In the genomic region with DNA sequence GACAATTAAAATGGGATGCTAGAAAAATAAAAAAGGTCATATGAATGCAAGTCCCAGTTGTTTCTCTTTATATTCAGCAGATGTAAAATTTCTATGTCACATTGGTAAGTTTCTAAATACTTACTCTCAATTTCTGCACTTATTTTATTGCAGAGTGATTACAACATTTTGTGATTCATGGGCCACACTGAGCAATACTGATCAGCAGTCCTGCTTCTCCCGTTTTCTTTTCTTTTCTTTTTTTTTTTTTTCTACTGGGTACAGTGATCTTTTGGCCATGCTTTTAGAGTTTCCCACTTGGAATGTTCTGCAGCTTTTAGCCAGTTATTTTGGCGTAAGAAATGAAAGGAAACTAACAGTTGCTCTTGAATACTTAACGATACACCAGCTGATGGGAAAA, we compare ENCODE assay signal across 13 cellular contexts. TPM values are rescaled to one million over a fixed set of nuclear protein-coding genes. Genes with fewer than 3 reads are reported as not detected.
DNase-seq lines count a peak whose midpoint lies in the region; ATAC-seq, FAIRE-seq and TF ChIP-seq lines count a peak whose summit lies in the region.
"Had no signal": no experiment of that assay in that cellular context is flagged by ENCODE, and none has a peak within 500 bp of the region (broad histone marks: within the 10 kb centered on the region; RNA-seq: fewer than 3 reads in every experiment).

No MANE protein-coding gene starts in this region.

- POLR2A ChIA-PET in HepG2 (lab: Yijun Ruan, JAX): no interaction called here

- 72% methylated on average over 3 of the region's 3 CpGs for WGBS in smooth muscle cell (ENCODE audit: low lambda C conversion rate)
- 90% methylated on average over 3 of the region's 3 CpGs for WGBS in HepG2 (ENCODE audit: low lambda C conversion rate)

- CTCF ChIA-PET in HepG2 (lab: Yijun Ruan, JAX; ENCODE audit: low intra/inter-chr PET ratio, low total read pairs): no interaction called here

- TF ChIP-seq CTCF in fibroblast of villous mesenchyme (IDR thresholded peaks at IDR 0.05; ENCODE audit: insufficient read depth, low read depth, low read length) (no peak), smooth muscle cell (IDR thresholded peaks at IDR 0.05; ENCODE audit: borderline replicate concordance, insufficient read depth, poor library complexity, severe bottlenecking) (no peak), HepG2 (CRISPR knock-in tag; IDR thresholded peaks at IDR 0.05) (no peak)

- H3K4me1 ChIP-seq in smooth muscle cell (ENCODE audit: low read depth): peaks cover 36% of the 10 kb centered on the region
- peaks cover 44% of the 10 kb centered on the region for H3K4me1 ChIP-seq in HepG2 (ENCODE audit: insufficient read depth, low read length)

- in situ Hi-C loops in HepG2 (cut with HindIII; ENCODE audit: extremely low pct_ligation_motif_present, low pct_unique_long_range_greater_than_20kb): no loop called here

- no peak for TF ChIP-seq RAD21 in HepG2 (CRISPR knock-in tag; IDR thresholded peaks at IDR 0.05)

- H4K20me1 ChIP-seq in smooth muscle cell (ENCODE audit: low read depth) (peaks cover 71% of the 10 kb centered on the region), HepG2 (ENCODE audit: insufficient read depth, low read length) (0 out of 2 replicates have a peak, but pooled peaks cover 5% of the 10 kb centered on the region)

- H3K4me3 ChIP-seq in fibroblast of villous mesenchyme (ENCODE audit: low read depth, low read length) (no peak overlapping the region), smooth muscle cell (no peak overlapping the region), HepG2 (replicated peaks in 1 of 3; ENCODE audit: insufficient read depth in 1 of 3, low read depth in 2 of 3, low read length in 3 of 3) (no peak overlapping the region)

- H3K36me3 ChIP-seq in smooth muscle cell (ENCODE audit: low read depth) (no peaks in the 10 kb centered on the region), HepG2 (replicated peaks in 1 of 2; ENCODE audit: control insufficient read depth in 1 of 2, insufficient read depth in 2 of 2, low read length in 2 of 2) (no peaks in the 10 kb centered on the region)

- peak overlapping the region; percentile 47 for H3K4me2 ChIP-seq in smooth muscle cell
- no peak overlapping the region for H3K4me2 ChIP-seq in HepG2 (ENCODE audit: low read depth, low read length)

- H2AFZ ChIP-seq in smooth muscle cell (ENCODE audit: low read depth): no peak overlapping the region
- H2AFZ ChIP-seq in HepG2 (ENCODE audit: low read length): no peak overlapping the region

- no peak for TF ChIP-seq POLR2A in HepG2 (IDR thresholded peaks at IDR 0.05; ENCODE audit: insufficient read depth in 1 of 2, low read depth in 2 of 2, low read length in 2 of 2)

- peak; percentile 57 for DNase-seq in GM04504 (ENCODE audit: low read depth)
- peak; percentile 79 for DNase-seq in amniotic epithelial cell (ENCODE audit: low read depth)
- DNase-seq in fibroblast of villous mesenchyme (ENCODE audit: low read depth): peak; percentile 90
- DNase-seq in smooth muscle cell (lab: John Stamatoyannopoulos, UW; ENCODE audit: unreplicated experiment): no peak
- DNase-seq in activated CD4-positive, alpha-beta T cell treated with anti-CD3 and anti-CD28 coated beads for 48 hours: no peak
- DNase-seq in NAMALWA (ENCODE audit: low spot score): no peak
- DNase-seq in HepG2 (ENCODE audit: low spot score): no peak
- DNase-seq: activated CD4-positive, alpha-beta T cell treated with anti-CD3 and anti-CD28 coated beads for 1 hour; activated T-cell treated with anti-CD3 and anti-CD28 coated beads, Interleukin-2, amount 50 U/mL, for 1 hour; anterior cingulate cortex; substantia nigra; SW 1271 had no signal

- ATAC-seq in GM21423 (IDR thresholded peaks at IDR 0.05; ENCODE audit: unreplicated experiment) (no peak), HepG2 (no peak)

- H3K9me3 ChIP-seq in smooth muscle cell (replicated peaks; ENCODE audit: low read depth): no peaks in the 10 kb centered on the region
- H3K9me3 ChIP-seq in HepG2 (ENCODE audit: low read length): no peaks in the 10 kb centered on the region

- no peak for FAIRE-seq in HepG2 (lab: Jason Lieb, UNC)

- no peak for TF ChIP-seq EP300 in HepG2 (IDR thresholded peaks at IDR 0.05; ENCODE audit: low read depth in 2 of 2, low read length in 2 of 2)
- TF ChIP-seq EP300 in HepG2 (CRISPR knock-in tag; IDR thresholded peaks at IDR 0.05; ENCODE audit: borderline replicate concordance): no peak

- BruUV-seq in HepG2 (replicated peaks; lab: Mats Ljungman, UMichigan): no TSS peak

- H3F3A ChIP-seq in smooth muscle cell (ENCODE audit: low read depth): no peaks in the 10 kb centered on the region

- H3K27ac ChIP-seq in smooth muscle cell (ENCODE audit: low read depth) (peak overlapping the region; percentile 32), HepG2 (ENCODE audit: extremely low read length, insufficient read depth, low read length) (no peak overlapping the region)

- intact Hi-C loops in HepG2 (cut with micrococcal nuclease; ENCODE audit: unreplicated experiment): no loop called here

- peaks cover 92% of the 10 kb centered on the region for H3K79me2 ChIP-seq in smooth muscle cell (ENCODE audit: low read depth)
- H3K79me2 ChIP-seq in HepG2 (ENCODE audit: insufficient read depth, low read length): peaks cover 79% of the 10 kb centered on the region

- H3K27me3 ChIP-seq in smooth muscle cell (ENCODE audit: low read depth) (no peaks in the 10 kb centered on the region), HepG2 (ENCODE audit: control insufficient read depth in 1 of 2, insufficient read depth in 2 of 2, low read length in 2 of 2) (no peaks in the 10 kb centered on the region)

- H3K9ac ChIP-seq in smooth muscle cell (ENCODE audit: low read depth): peak overlapping the region; percentile 32
- H3K9ac ChIP-seq in HepG2 (ENCODE audit: insufficient read depth, low read depth, low read length): no peak overlapping the region

TF ChIP-seq in HepG2, 621 proteins besides CTCF, POLR2A, EP300 and RAD21 (continues in another document):
- TF ChIP-seq MIXL1 (CRISPR knock-in tag; IDR thresholded peaks at IDR 0.05) (no peak), SRY (CRISPR knock-in tag; IDR thresholded peaks at IDR 0.05) (no peak), ZIK1 (CRISPR knock-in tag; IDR thresholded peaks at IDR 0.05; ENCODE audit: borderline replicate concordance, low read depth) (no peak), ZMYM4 (CRISPR knock-in tag; IDR thresholded peaks at IDR 0.05) (no peak), GTF2F1 (IDR thresholded peaks at IDR 0.05; ENCODE audit: low read length) (no peak), SNAI1 (CRISPR knock-in tag; IDR thresholded peaks at IDR 0.05; ENCODE audit: borderline replicate concordance) (no peak), DNMT3B (CRISPR knock-in tag; conservative IDR thresholded peaks at IDR 0.05) (no peak), CREB1 (IDR thresholded peaks at IDR 0.05) (no peak), CREB1 (CRISPR knock-in tag; IDR thresholded peaks at IDR 0.05) (no peak), KAT8 (CRISPR knock-in tag; IDR thresholded peaks at IDR 0.05) (no peak)
- TF ChIP-seq, protein P1, sequence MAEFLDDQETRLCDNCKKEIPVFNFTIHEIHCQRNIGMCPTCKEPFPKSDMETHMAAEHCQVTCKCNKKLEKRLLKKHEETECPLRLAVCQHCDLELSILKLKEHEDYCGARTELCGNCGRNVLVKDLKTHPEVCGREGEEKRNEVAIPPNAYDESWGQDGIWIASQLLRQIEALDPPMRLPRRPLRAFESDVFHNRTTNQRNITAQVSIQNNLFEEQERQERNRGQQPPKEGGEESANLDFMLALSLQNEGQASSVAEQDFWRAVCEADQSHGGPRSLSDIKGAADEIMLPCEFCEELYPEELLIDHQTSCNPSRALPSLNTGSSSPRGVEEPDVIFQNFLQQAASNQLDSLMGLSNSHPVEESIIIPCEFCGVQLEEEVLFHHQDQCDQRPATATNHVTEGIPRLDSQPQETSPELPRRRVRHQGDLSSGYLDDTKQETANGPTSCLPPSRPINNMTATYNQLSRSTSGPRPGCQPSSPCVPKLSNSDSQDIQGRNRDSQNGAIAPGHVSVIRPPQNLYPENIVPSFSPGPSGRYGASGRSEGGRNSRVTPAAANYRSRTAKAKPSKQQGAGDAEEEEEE (CRISPR knock-in tag; IDR thresholded peaks at IDR 0.05; ENCODE audit: borderline replicate concordance): no peak

RNA-seq across cellular contexts. Expression of gene LIMS1, which starts 38.8 kb away (rescaled TPM):
- total RNA-seq in fibroblast of villous mesenchyme (152 and 162 TPM in 2 replicates), smooth muscle cell (147 and 155 TPM in 2 replicates), HepG2 (2016; rRNA removed; fragmentation: Illumina TruSeq; extraction: Trizol) (38.3 and 55.1 TPM in 2 replicates)
- polyA plus RNA-seq in smooth muscle cell (56.9 and 63.1 TPM in 2 replicates), HepG2 (2011; rRNA removed) (35.5 and 49.6 TPM in 2 replicates)
- total RNA-seq in HepG2 (2016; cell fraction: cytosol; rRNA removed; fragmentation: Illumina TruSeq; extraction: Trizol; ENCODE audit: low read depth): 10.2 and 12.7 TPM in 2 replicates
- total RNA-seq in HepG2 (2016; cell fraction: insoluble cytoplasmic fraction; rRNA removed; fragmentation: Illumina TruSeq; extraction: Trizol): 40.2 and 51.8 TPM in 2 replicates
- total RNA-seq in HepG2 (2016; cell fraction: membrane; rRNA removed; fragmentation: Illumina TruSeq; extraction: Trizol): 32.3 and 32.6 TPM in 2 replicates
- 18.8 and 25.1 TPM in 2 replicates for total RNA-seq in HepG2 (2016; cell fraction: nucleus; rRNA removed; fragmentation: Illumina TruSeq; extraction: Trizol)
- polyA plus RNA-seq in HepG2 (2011; cell fraction: cytosol; rRNA removed): 46.5 and 60.1 TPM in 2 replicates
- 11.1 and 16.1 TPM in 2 replicates for polyA plus RNA-seq in HepG2 (2011; cell fraction: nucleus; rRNA removed)
- polyA plus RNA-seq in HepG2 (2012): 35.5 and 39.6 TPM in 2 replicates
- polyA plus RNA-seq in HepG2 (2016; cell fraction: cytosol; fragmentation: Illumina TruSeq; extraction: Trizol; ENCODE audit: low read depth): 5.7 and 6.2 TPM in 2 replicates
- polyA plus RNA-seq in HepG2 (2016; cell fraction: insoluble cytoplasmic fraction; fragmentation: Illumina TruSeq; extraction: Trizol; ENCODE audit: low read depth): 48.3 and 50.6 TPM in 2 replicates
- polyA plus RNA-seq in HepG2 (2016; cell fraction: membrane; fragmentation: Illumina TruSeq; extraction: Trizol; ENCODE audit: low read depth): 17.0 and 18.1 TPM in 2 replicates
- polyA plus RNA-seq in HepG2 (2016; cell fraction: nucleus; fragmentation: Illumina TruSeq; extraction: Trizol; ENCODE audit: insufficient read depth, low read depth): 23.1 and 23.2 TPM in 2 replicates
- 29.4 and 67.4 TPM in 2 replicates for polyA minus RNA-seq in HepG2 (2011; rRNA and poly(A)+ RNA removed; ENCODE audit: low replicate concordance)
- polyA minus RNA-seq in HepG2 (2011; cell fraction: cytosol; rRNA and poly(A)+ RNA removed): 30.8 and 52.6 TPM in 2 replicates
- 33.3 and 35.3 TPM in 2 replicates for polyA minus RNA-seq in HepG2 (2011; cell fraction: nucleus; rRNA and poly(A)+ RNA removed)

Comparison
In these comparisons a context has a peak if more than half of its experiments do, and no peak if none do; other contexts are left out.
1. DNase-seq: peak in GM04504 (single experiment), amniotic epithelial cell (single experiment) and fibroblast of villous mesenchyme (single experiment); none in smooth muscle cell (single experiment), activated CD4-positive, alpha-beta T cell treated with anti-CD3 and anti-CD28 coated beads for 48 hours (single experiment), NAMALWA (single experiment) and HepG2 (single experiment).